Comparison of ENCODE assay signal across 21 cellular contexts in the genomic region with DNA sequence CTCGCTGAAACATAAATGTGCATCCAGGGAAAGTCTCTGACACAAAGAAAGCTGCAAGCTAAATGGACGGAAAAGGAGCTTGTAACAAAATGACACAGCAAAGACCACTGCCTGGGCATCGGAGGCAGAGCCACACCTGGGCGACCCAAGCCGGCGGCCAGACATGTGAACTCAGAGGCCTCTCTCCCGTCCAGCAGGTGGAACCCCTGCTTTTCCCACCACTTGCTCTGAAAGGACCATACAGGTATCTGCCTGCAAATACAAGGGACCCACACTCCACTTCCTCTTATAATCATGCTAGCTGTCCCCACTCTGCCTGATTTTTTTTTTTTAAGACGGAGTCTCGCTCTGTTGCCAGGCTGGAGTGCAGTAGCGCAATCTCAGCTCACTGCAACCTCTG. TPM values are rescaled to one million over a fixed set of nuclear protein-coding genes. Genes with fewer than 3 reads are reported as not detected.
A peak's percentile ranks its signal among the peaks of the same experiment; 100 is the strongest.
DNase-seq lines count a peak whose midpoint lies in the region; ATAC-seq and TF ChIP-seq lines count a peak whose summit lies in the region.
"Had no signal": no experiment of that assay in that cellular context is flagged by ENCODE, and none has a peak within 500 bp of the region (broad histone marks: within the 10 kb centered on the region; RNA-seq: fewer than 3 reads in every experiment).

No MANE protein-coding gene starts in this region.

- H3K4me2 ChIP-seq in OCI-LY7 (ENCODE audit: low read length) = no peak overlapping the region

- no peak overlapping the region for H3K27ac Mint-ChIP-seq in progenitor cell of endocrine pancreas
- H3K27ac Mint-ChIP-seq: activated naive CD8-positive, alpha-beta T cell; naive thymus-derived CD4-positive, alpha-beta T cell had no signal

- TF ChIP-seq CTCF in OCI-LY7 (conservative IDR thresholded peaks at IDR 0.05; ENCODE audit: low read length) (peak; percentile 32; the same call in 1 of the 2 replicates), foreskin keratinocyte (conservative IDR thresholded peaks at IDR 0.05) (peak; percentile 30), progenitor cell of endocrine pancreas (IDR thresholded peaks at IDR 0.05; ENCODE audit: unreplicated experiment) (peak; percentile 26), foreskin fibroblast (IDR thresholded peaks at IDR 0.05; ENCODE audit: low read depth, low read length) (no peak)

- H3K36me3 ChIP-seq in OCI-LY7 (ENCODE audit: insufficient read depth, low read length) = no peaks in the 10 kb centered on the region
- H3K36me3 ChIP-seq: heart left ventricle had no signal

- intact Hi-C loops in Right ventricle myocardium superior (cut with DNase I) = no loop called here
- intact Hi-C loops in Right ventricle myocardium inferior (cut with DNase I) = no loop called here
- intact Hi-C loops in OCI-LY7 (cut with micrococcal nuclease; ENCODE audit: unreplicated experiment) = no loop called here

- no peaks in the 10 kb centered on the region for H4K20me1 ChIP-seq in OCI-LY7 (ENCODE audit: insufficient read depth, low read length)

- H3K4me1 ChIP-seq in OCI-LY7 (ENCODE audit: insufficient read depth, low read length, poor library complexity, severe bottlenecking) (peaks cover 7% of the 10 kb centered on the region), foreskin keratinocyte (no peaks in the 10 kb centered on the region)
- H3K4me1 ChIP-seq: heart left ventricle had no signal

- no peak overlapping the region for H3K4me3 Mint-ChIP-seq in progenitor cell of endocrine pancreas (ENCODE audit: low read depth)
- H3K4me3 Mint-ChIP-seq: activated naive CD8-positive, alpha-beta T cell; naive thymus-derived CD4-positive, alpha-beta T cell had no signal

- CTCF ChIA-PET in OCI-LY7 (lab: Charles Lee; ENCODE audit: unreplicated experiment) = interaction anchor here (1.3 kb wide), 1 partner anchor 20 kb away, joined by 4 read pairs; no protein-coding TSS in a partner anchor

- ATAC-seq in Right ventricle myocardium superior (ENCODE audit: poor library complexity) (no peak), Right ventricle myocardium inferior (no peak), foreskin keratinocyte (no peak), GM21723 (IDR thresholded peaks at IDR 0.05; ENCODE audit: unreplicated experiment) (no peak)
- ATAC-seq: heart left ventricle; naive thymus-derived CD4-positive, alpha-beta T cell had no signal

- H3K27me3 ChIP-seq in foreskin keratinocyte = peaks cover 52% of the 10 kb centered on the region

- no peaks in the 10 kb centered on the region for H3K36me3 Mint-ChIP-seq in progenitor cell of endocrine pancreas (ENCODE audit: insufficient read depth)
- H3K36me3 Mint-ChIP-seq: activated naive CD8-positive, alpha-beta T cell; naive thymus-derived CD4-positive, alpha-beta T cell had no signal

- POLR2A ChIA-PET in OCI-LY7 (lab: Charles Lee) = interaction anchor here (1.2 kb wide), 1 partner anchor 31 kb away, joined by 4 read pairs; no protein-coding TSS in a partner anchor

- H3K79me2 ChIP-seq in OCI-LY7 (ENCODE audit: insufficient read depth, low read depth, low read length) = no peaks in the 10 kb centered on the region

- H3K27ac ChIP-seq in OCI-LY7 (ENCODE audit: low read depth, low read length, poor library complexity, severe bottlenecking) = no peak overlapping the region
- H3K27ac ChIP-seq in foreskin keratinocyte = no peak overlapping the region
- H3K27ac ChIP-seq: C4-2B, heart left ventricle, skin epidermis had no signal

- H2AFZ ChIP-seq in OCI-LY7 (ENCODE audit: low read length) = no peak overlapping the region

- peaks cover 56% of the 10 kb centered on the region for H3K27me3 Mint-ChIP-seq in progenitor cell of endocrine pancreas

- H3K4me3 ChIP-seq in OCI-LY7 (ENCODE audit: low read depth, low read length, poor library complexity, severe bottlenecking) (no peak overlapping the region), foreskin fibroblast (ENCODE audit: low read depth in 1 of 2, low read length in 2 of 2) (no peak overlapping the region)
- H3K4me3 ChIP-seq: heart left ventricle, skin epidermis had no signal

- DNase-seq in Right ventricle myocardium superior = peak; percentile 32
- no peak for DNase-seq in Right ventricle myocardium inferior (ENCODE audit: missing footprints)
- DNase-seq in OCI-LY7 (ENCODE audit: low spot score) = peak; percentile 27
- no peak for DNase-seq in foreskin keratinocyte
- DNase-seq in progenitor cell of endocrine pancreas (ENCODE audit: low spot score, unreplicated experiment) = no peak
- DNase-seq in glomerular visceral epithelial cell (ENCODE audit: extremely low spot score) = no peak
- DNase-seq in foreskin fibroblast = no peak
- DNase-seq: activated T-cell treated with anti-CD3 and anti-CD28 coated beads, Interleukin-2, amount 50 U/mL, for 48 hours; GDM1; heart left ventricle; mesendoderm; naive thymus-derived CD4-positive, alpha-beta T cell; NCI-H1092 treated with DMSO at 0.1 percent for 48 hours; NCI-H2081 treated with DMSO at 0.1 percent for 48 hours; SIG-M5; stimulated activated CD4-positive, alpha-beta T cell treated with anti-CD3 and anti-CD28 coated beads, Interleukin-4, amount 100 ng/mL, for 24 hours; T-helper 2 cell had no signal

- H3K9me3 Mint-ChIP-seq in progenitor cell of endocrine pancreas (ENCODE audit: low read depth) = no peaks in the 10 kb centered on the region
- H3K9me3 Mint-ChIP-seq: naive thymus-derived CD4-positive, alpha-beta T cell had no signal

- no peaks in the 10 kb centered on the region for H3K9me2 ChIP-seq in OCI-LY7 (ENCODE audit: insufficient read depth, low read length)

- H3K4me1 Mint-ChIP-seq in progenitor cell of endocrine pancreas (ENCODE audit: low read depth) = peaks cover 9% of the 10 kb centered on the region
- H3K4me1 Mint-ChIP-seq: naive thymus-derived CD4-positive, alpha-beta T cell had no signal

- no peaks in the 10 kb centered on the region for H3K9me3 ChIP-seq in OCI-LY7 (ENCODE audit: low read length)
- H3K9me3 ChIP-seq: heart left ventricle had no signal

- BruUV-seq in OCI-LY7 (replicated peaks; lab: Mats Ljungman, UMichigan) = no TSS peak

RNA-seq across cellular contexts. Expression of a gene that starts 12.0 kb away (rescaled TPM):
- total RNA-seq in Right ventricle myocardium superior (4.3 TPM), Right ventricle myocardium inferior (3.1 TPM), OCI-LY7 (2022) (0.21 and 0.28 TPM in 2 replicates), foreskin keratinocyte (0.07 and 0.10 TPM in 2 replicates), progenitor cell of endocrine pancreas (1.4 and 2.0 TPM in 2 replicates)
- total RNA-seq in OCI-LY7 (2014; rRNA removed; shearing (Covaris generic)) = 0.25 and 0.57 TPM in 2 replicates
- polyA plus RNA-seq in foreskin keratinocyte = 0.03 and 0.06 TPM in 2 replicates

Comparison
In these comparisons a context has a peak if more than half of its experiments do, and no peak if none do; other contexts are left out.
1. DNase-seq: peak in Right ventricle myocardium superior (single experiment) and OCI-LY7 (single experiment); none in Right ventricle myocardium inferior (single experiment), foreskin keratinocyte (0 of 2), progenitor cell of endocrine pancreas (single experiment), glomerular visceral epithelial cell (single experiment) and foreskin fibroblast (0 of 2).